ENCODE assay signal across 29 cellular contexts in the genomic region with DNA sequence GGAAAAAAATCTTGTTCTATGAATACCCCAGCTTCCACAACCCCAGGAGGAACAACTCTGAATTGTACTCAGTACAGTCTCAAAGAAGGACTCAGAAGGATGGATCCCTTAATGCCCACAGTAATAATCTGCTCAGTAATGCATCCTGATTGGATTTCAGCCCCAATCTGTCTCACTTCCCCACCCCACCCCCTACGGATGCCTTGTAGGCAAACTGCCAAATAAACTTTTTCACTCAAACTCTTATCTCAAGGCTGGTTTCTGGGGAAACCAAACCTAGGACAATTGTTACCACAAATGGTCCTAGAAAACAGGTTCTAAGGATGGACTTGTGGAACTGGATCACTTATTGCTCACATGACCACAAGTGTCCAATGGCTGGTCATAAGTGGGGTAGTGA.
"Had no signal": no experiment of that assay in that cellular context is flagged by ENCODE, and none has a peak within 500 bp of the region (broad histone marks: within the 10 kb centered on the region; RNA-seq: fewer than 3 reads in every experiment).

No MANE protein-coding gene starts in this region.

- H3K27ac ChIP-seq: neural progenitor cell, ovary, parathyroid adenoma, psoas muscle, right lobe of liver, sigmoid colon, suprapubic skin, testis, tibial artery, transverse colon, upper lobe of right lung, uterus had no signal

- H3K27me3 ChIP-seq: neural progenitor cell, ovary, right lobe of liver, sigmoid colon, suprapubic skin, testis, tibial artery, transverse colon, upper lobe of right lung, uterus had no signal

- H2AFZ ChIP-seq: neural progenitor cell, parathyroid adenoma had no signal

- H3K36me3 Mint-ChIP-seq: natural killer cell; neural progenitor cell; stimulated activated memory B cell treated with anti-CD40 and anti-IgM and Interleukin-4, amounts not matched to agents 10 μg/mL and 1 μg/mL and 100 μg/mL, for 72 hours; type B pancreatic cell had no signal

- H3K9me3 ChIP-seq: ovary, psoas muscle, right lobe of liver, sigmoid colon, suprapubic skin, testis, tibial artery, transverse colon, upper lobe of right lung, uterus had no signal

- H3K4me1 Mint-ChIP-seq: natural killer cell; neural progenitor cell; stimulated activated memory B cell treated with anti-CD40 and anti-IgM and Interleukin-4, amounts not matched to agents 10 μg/mL and 1 μg/mL and 100 μg/mL, for 72 hours; stimulated activated naive CD8-positive, alpha-beta T cell treated with anti-CD3 and anti-CD28 coated beads, Interleukin-15, amount 100 ng/mL, for 72 hours had no signal

- H3K9me3 Mint-ChIP-seq: neural progenitor cell, type B pancreatic cell had no signal

- H3K4me1 ChIP-seq: neural progenitor cell, parathyroid adenoma, psoas muscle, right lobe of liver, sigmoid colon, suprapubic skin, testis, tibial artery, transverse colon, upper lobe of right lung, uterus had no signal

- H3K27ac Mint-ChIP-seq: natural killer cell; nephron; neural progenitor cell; progenitor cell of endocrine pancreas; stimulated activated memory B cell treated with anti-CD40 and anti-IgM and Interleukin-4, amounts not matched to agents 10 μg/mL and 1 μg/mL and 100 μg/mL, for 72 hours; stimulated activated naive CD8-positive, alpha-beta T cell treated with anti-CD3 and anti-CD28 coated beads, Interleukin-15, amount 100 ng/mL, for 72 hours; type B pancreatic cell had no signal

- H3K4me3 Mint-ChIP-seq: natural killer cell; nephron; neural progenitor cell; stimulated activated memory B cell treated with anti-CD40 and anti-IgM and Interleukin-4, amounts not matched to agents 10 μg/mL and 1 μg/mL and 100 μg/mL, for 72 hours; stimulated activated naive CD8-positive, alpha-beta T cell treated with anti-CD3 and anti-CD28 coated beads, Interleukin-15, amount 100 ng/mL, for 72 hours; type B pancreatic cell had no signal

- H3K79me2 ChIP-seq: parathyroid adenoma had no signal

- H3K4me3 ChIP-seq: neural progenitor cell, ovary, psoas muscle, right lobe of liver, sigmoid colon, suprapubic skin, testis, tibial artery, transverse colon, upper lobe of right lung, uterus had no signal

- H3K9ac ChIP-seq: neural progenitor cell, parathyroid adenoma had no signal

- ATAC-seq: natural killer cell; psoas muscle; right cardiac atrium; right lobe of liver; stimulated activated memory B cell treated with anti-CD40 and anti-IgM and Interleukin-4, amounts not matched to agents 10 μg/mL and 1 μg/mL and 100 μg/mL, for 72 hours; stimulated activated naive CD8-positive, alpha-beta T cell treated with anti-CD3 and anti-CD28 coated beads, Interleukin-15, amount 100 ng/mL, for 72 hours; stimulated activated naive CD8-positive, alpha-beta T cell treated with anti-CD3 and anti-CD28 coated beads, Interleukin-15, Interleukin-2, amounts not matched to agents 100 U/mL and 50 U/mL, for 24 hours; upper lobe of right lung had no signal

- DNase-seq: natural killer cell; occipital lobe; ovary; posterior cingulate gyrus; psoas muscle; right cardiac atrium; right lobe of liver; sigmoid colon; small intestine; stimulated activated CD4-positive, alpha-beta T cell treated with anti-CD3 and anti-CD28 coated beads, Interleukin-15, amount 100 ng/mL, for 24 hours; stimulated activated CD4-positive, alpha-beta T cell treated with anti-CD3 and anti-CD28 coated beads, Interleukin-2, amount 100 ng/mL, for 24 hours; stimulated activated CD4-positive, alpha-beta T cell treated with anti-CD3 and anti-CD28 coated beads, Interleukin-2, amount 100 ng/mL, for 48 hours; stimulated activated CD4-positive, alpha-beta T cell treated with anti-CD3 and anti-CD28 coated beads, Interleukin-4, amount 100 ng/mL, for 24 hours; stimulated activated naive CD4-positive, alpha-beta T cell; stimulated activated naive CD8-positive, alpha-beta T cell treated with anti-CD3 and anti-CD28 coated beads, Interleukin-15, amount 100 ng/mL, for 72 hours; stimulated activated naive CD8-positive, alpha-beta T cell treated with anti-CD3 and anti-CD28 coated beads, Interleukin-15, Interleukin-2, amounts not matched to agents 100 U/mL and 50 U/mL, for 24 hours; substantia nigra; testis; tibial artery; transverse colon; upper lobe of right lung; uterus had no signal

- H3K36me3 ChIP-seq: neural progenitor cell, ovary, right lobe of liver, sigmoid colon, suprapubic skin, tibial artery, transverse colon, upper lobe of right lung, uterus had no signal

- H3K4me2 ChIP-seq: neural progenitor cell had no signal

- FAIRE-seq: small intestine had no signal
